19 cellular contexts compared by ENCODE assay signal in the genomic region with DNA sequence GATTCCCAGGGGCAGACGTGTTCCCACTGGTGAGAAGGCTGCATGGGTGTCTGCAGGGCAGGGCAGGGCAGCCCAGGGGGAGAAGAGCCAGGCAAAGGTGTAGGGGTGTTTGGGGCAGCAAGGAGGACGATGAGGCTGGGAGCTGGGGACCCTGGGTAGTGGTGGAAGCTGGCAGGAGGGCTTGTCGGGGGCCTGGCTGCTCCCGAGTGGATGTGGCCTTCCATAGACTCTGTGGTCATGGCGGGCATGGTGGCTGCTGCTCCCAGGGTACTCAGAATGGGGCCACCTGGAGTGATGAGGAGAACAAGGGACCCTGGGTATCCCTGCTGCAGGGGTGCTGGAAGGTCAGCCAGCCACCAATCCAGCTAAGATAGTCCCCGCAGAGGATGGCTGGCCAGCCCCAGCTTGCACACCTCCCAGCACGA.
"Had no signal": no experiment of that assay in that cellular context is flagged by ENCODE, and none has a peak within 500 bp of the region (broad histone marks: within the 10 kb centered on the region; RNA-seq: fewer than 3 reads in every experiment).

No MANE protein-coding gene starts in this region.

- H3K4me1 Mint-ChIP-seq: stimulated activated memory B cell treated with anti-CD40 and anti-IgM and Interleukin-4, amounts not matched to agents 10 μg/mL and 1 μg/mL and 100 μg/mL, for 72 hours had no signal

- DNase-seq: cortex of kidney; effector CD8-positive, alpha-beta T cell; hippocampal formation; kidney glomerular epithelial cell; mesendoderm; mucosa of descending colon; naive thymus-derived CD8-positive, alpha-beta T cell; occipital lobe; pancreas; stimulated activated CD4-positive, alpha-beta T cell treated with anti-CD3 and anti-CD28 coated beads, Interleukin-4, amount 100 ng/mL, for 1 hour; stimulated activated CD8-positive, alpha-beta memory T cell treated with anti-CD3 and anti-CD28 coated beads, Interleukin-4, amount 100 ng/mL, for 48 hours; testis had no signal

- H3K27ac Mint-ChIP-seq: stimulated activated memory B cell treated with anti-CD40 and anti-IgM and Interleukin-4, amounts not matched to agents 10 μg/mL and 1 μg/mL and 100 μg/mL, for 72 hours; stimulated activated naive CD8-positive, alpha-beta T cell treated with anti-CD3 and anti-CD28 coated beads, Interleukin-15, Interleukin-2, amounts not matched to agents 100 ng/mL and 50 ng/mL, for 24 hours had no signal

- H3K27me3 ChIP-seq: dorsolateral prefrontal cortex, pancreas, right lobe of liver, testis, tibial nerve had no signal

- H3K27me3 Mint-ChIP-seq: stimulated activated naive CD8-positive, alpha-beta T cell treated with anti-CD3 and anti-CD28 coated beads, Interleukin-15, Interleukin-2, amounts not matched to agents 100 ng/mL and 50 ng/mL, for 24 hours had no signal

- H3K36me3 ChIP-seq: heart left ventricle, pancreas, prostate gland, right lobe of liver, tibial nerve had no signal

- H3K4me3 Mint-ChIP-seq: naive thymus-derived CD8-positive, alpha-beta T cell; stimulated activated memory B cell treated with anti-CD40 and anti-IgM and Interleukin-4, amounts not matched to agents 10 μg/mL and 1 μg/mL and 100 μg/mL, for 72 hours; stimulated activated naive CD8-positive, alpha-beta T cell treated with anti-CD3 and anti-CD28 coated beads, Interleukin-15, Interleukin-2, amounts not matched to agents 100 ng/mL and 50 ng/mL, for 24 hours had no signal

- H3K27ac ChIP-seq: dorsolateral prefrontal cortex, heart left ventricle, pancreas, prostate gland, right lobe of liver, testis, tibial nerve had no signal

- H3K36me3 Mint-ChIP-seq: naive thymus-derived CD8-positive, alpha-beta T cell; stimulated activated memory B cell treated with anti-CD40 and anti-IgM and Interleukin-4, amounts not matched to agents 10 μg/mL and 1 μg/mL and 100 μg/mL, for 72 hours had no signal

- H3K9me3 Mint-ChIP-seq: stimulated activated memory B cell treated with anti-CD40 and anti-IgM and Interleukin-4, amounts not matched to agents 10 μg/mL and 1 μg/mL and 100 μg/mL, for 72 hours; stimulated activated naive CD8-positive, alpha-beta T cell treated with anti-CD3 and anti-CD28 coated beads, Interleukin-15, Interleukin-2, amounts not matched to agents 100 ng/mL and 50 ng/mL, for 24 hours had no signal

- H3K9me3 ChIP-seq: heart left ventricle, mucosa of descending colon, pancreas, prostate gland, right lobe of liver, testis, tibial nerve had no signal

- H3K4me3 ChIP-seq: dorsolateral prefrontal cortex, heart left ventricle, mucosa of descending colon, pancreas, prostate gland, right lobe of liver, testis, tibial nerve had no signal

- H3K4me1 ChIP-seq: heart left ventricle, pancreas, prostate gland, right lobe of liver, testis, tibial nerve had no signal
